In the genomic region with DNA sequence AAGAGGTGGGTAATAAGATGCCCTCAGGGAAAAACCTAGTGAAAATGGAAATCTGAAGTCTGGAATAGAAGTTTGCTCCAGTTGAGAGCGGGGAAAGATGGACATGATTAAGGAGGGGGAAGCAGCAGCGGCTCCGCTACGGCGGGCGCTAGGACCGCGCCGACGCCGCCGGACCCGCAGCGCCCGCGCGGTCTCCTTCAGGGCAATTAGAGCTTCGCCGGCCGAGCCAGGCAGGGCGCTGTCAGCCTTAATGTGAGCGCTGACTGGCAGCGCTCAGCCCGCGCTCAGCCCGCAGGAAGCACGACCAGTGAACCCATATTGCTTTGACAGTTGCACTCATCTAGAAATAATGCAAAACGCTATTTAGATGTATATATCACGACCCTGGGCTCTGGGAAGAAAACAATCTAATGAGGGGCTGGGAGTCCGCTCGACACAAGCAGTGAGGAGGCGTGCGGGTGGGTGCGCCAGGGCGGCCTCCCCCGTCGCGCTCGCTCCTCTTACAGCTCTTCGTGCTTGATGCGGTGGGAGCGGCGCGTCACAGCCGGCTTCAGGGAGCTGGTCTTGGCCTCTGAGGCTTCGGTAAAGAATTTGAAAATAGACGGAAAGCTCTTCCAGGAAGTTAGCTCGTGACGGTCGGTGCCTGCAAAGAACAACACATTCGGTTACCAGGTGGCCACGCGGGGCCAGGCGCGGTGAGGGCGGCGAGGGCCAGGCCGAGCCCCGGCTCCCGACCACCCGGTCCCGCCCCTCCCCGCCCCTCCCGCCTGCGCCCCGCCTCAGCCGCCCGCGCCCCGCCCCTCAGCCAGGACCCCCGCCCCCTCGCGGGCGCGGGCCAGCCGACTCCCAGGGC, we compare ENCODE assay signal across 8 cellular contexts. TPM values are rescaled to one million over a fixed set of nuclear protein-coding genes. Genes with fewer than 3 reads are reported as not detected.
DNase-seq lines count a peak whose midpoint lies in the region; ATAC-seq and TF ChIP-seq lines count a peak whose summit lies in the region.

No MANE protein-coding gene starts in this region.

- H3K9ac ChIP-seq in PC-3 (ENCODE audit: low read length) (peak overlapping the region; percentile 64), neural cell (ENCODE audit: low read length) (peak overlapping the region; percentile 59)

- H3K9me3 ChIP-seq in PC-3 (ENCODE audit: low read length), result no peaks in the 10 kb centered on the region
- H3K9me3 ChIP-seq in neural cell (ENCODE audit: low read length), result no peaks in the 10 kb centered on the region
- H3K9me3 ChIP-seq in upper lobe of right lung, result no peaks in the 10 kb centered on the region

- peak overlapping the region; percentile 98 for H3K4me2 ChIP-seq in PC-3 (ENCODE audit: low read length)
- peak overlapping the region; percentile 60 for H3K4me2 ChIP-seq in neural cell (ENCODE audit: low read length)

- H3K9me2 ChIP-seq in PC-3 (replicated peaks; ENCODE audit: low read length), result no peaks in the 10 kb centered on the region
- H3K9me2 ChIP-seq in neural cell (ENCODE audit: insufficient read depth, low read length), result no peaks in the 10 kb centered on the region

- H3K4me1 ChIP-seq in PC-3 (ENCODE audit: insufficient read depth, low read length) (peaks cover 11% of the 10 kb centered on the region; the same call in 1 of the 2 replicates), upper lobe of right lung (no peaks in the 10 kb centered on the region)

- TF ChIP-seq CTCF in PC-3 (conservative IDR thresholded peaks at IDR 0.05; ENCODE audit: low read depth, low read length), result peak; percentile 22; the same call in 1 of the 2 replicates
- TF ChIP-seq CTCF in foreskin fibroblast (IDR thresholded peaks at IDR 0.05; ENCODE audit: low read depth, low read length), result no peak
- TF ChIP-seq CTCF in neural cell (IDR thresholded peaks at IDR 0.05; ENCODE audit: poor library complexity, severe bottlenecking), result peak; percentile 33
- peak; percentile 30 for TF ChIP-seq CTCF in upper lobe of right lung (IDR thresholded peaks at IDR 0.05)

- DNase-seq in Daoy (ENCODE audit: low read depth), result peak; percentile 87
- DNase-seq in HuH-7 (ENCODE audit: low spot score), result peak; percentile 80
- peak; percentile 80 for DNase-seq in PC-3
- DNase-seq in activated gamma-delta T cell (lab: John Stamatoyannopoulos, UW), result peak; percentile 53
- peak; percentile 61 to 86 for DNase-seq in foreskin fibroblast
- DNase-seq in upper lobe of right lung, result peak; percentile 87

- H3K27ac ChIP-seq in PC-3 (ENCODE audit: low read length) (peak overlapping the region; percentile 28; the same call in 1 of the 2 replicates), neural cell (ENCODE audit: low read length) (peak overlapping the region; percentile 78), upper lobe of right lung (peak overlapping the region; percentile 71)

- peak; percentile 44 for TF ChIP-seq RAD21 in neural cell (conservative IDR thresholded peaks at IDR 0.05)

- no peaks in the 10 kb centered on the region for H3K36me3 ChIP-seq in PC-3 (ENCODE audit: low read depth, low read length)
- no peaks in the 10 kb centered on the region for H3K36me3 ChIP-seq in neural cell (ENCODE audit: insufficient read depth, low read length)
- no peaks in the 10 kb centered on the region for H3K36me3 ChIP-seq in upper lobe of right lung

- H3K4me3 ChIP-seq in PC-3 (ENCODE audit: low read length) (peak overlapping the region; percentile 84), foreskin fibroblast (ENCODE audit: low read depth in 1 of 2, low read length in 2 of 2) (peak overlapping the region; percentile 77 to 78), neural cell (ENCODE audit: low read length) (peak overlapping the region; percentile 69), upper lobe of right lung (peak overlapping the region; percentile 66)

- ATAC-seq in GM21723 (IDR thresholded peaks at IDR 0.05; ENCODE audit: unreplicated experiment), result peak; percentile 99
- ATAC-seq in PC-3, result peak; percentile 90
- ATAC-seq in upper lobe of right lung, result peak; percentile 95

- BruUV-seq in PC-3 (replicated peaks; lab: Mats Ljungman, UMichigan), result no TSS peak

- POLR2A ChIA-PET in PC-3 (lab: Charles Lee; ENCODE audit: unreplicated experiment), result interaction anchor here (0.6 kb wide), 3 partner anchors 15 to 192 kb away, joined by 3 to 6 read pairs (median 5); no protein-coding TSS in a partner anchor

- H3K79me2 ChIP-seq in PC-3 (ENCODE audit: low read length) (no peaks in the 10 kb centered on the region), neural cell (replicated peaks; ENCODE audit: insufficient read depth, low read length) (no peaks in the 10 kb centered on the region)

- H3K27me3 ChIP-seq in PC-3 (ENCODE audit: low read length) (no peaks in the 10 kb centered on the region), neural cell (ENCODE audit: insufficient read depth, low read depth, low read length) (peaks cover 52% of the 10 kb centered on the region), upper lobe of right lung (peaks cover under 1% of the 10 kb centered on the region)

- no peaks in the 10 kb centered on the region for H4K20me1 ChIP-seq in PC-3 (ENCODE audit: low read length)
- no peaks in the 10 kb centered on the region for H4K20me1 ChIP-seq in neural cell (ENCODE audit: insufficient read depth)

- intact Hi-C loops in PC-3 (cut with micrococcal nuclease), result loop anchor here (2.0 to 5.0 kb wide), 2 partner anchors 57 to 168 kb away; no protein-coding TSS in a partner anchor
- intact Hi-C loops in upper lobe of right lung (cut with DNase I), result no loop called here

- H2AFZ ChIP-seq in PC-3 (ENCODE audit: low read length) (peak overlapping the region; percentile 98), neural cell (ENCODE audit: low read depth, low read length) (no peak overlapping the region)

- CTCF ChIA-PET in PC-3 (lab: Charles Lee), result interaction anchor here (0.5 to 1.6 kb wide), 7 partner anchors 13 to 1746 kb away, joined by 3 to 8 read pairs (median 3); no protein-coding TSS in a partner anchor

- no peaks in the 10 kb centered on the region for H3F3A ChIP-seq in PC-3 (ENCODE audit: low read length, unreplicated experiment)
- peaks cover 3% of the 10 kb centered on the region for H3F3A ChIP-seq in neural cell (ENCODE audit: insufficient read depth, low read length, poor library complexity, severe bottlenecking)

- peak; percentile 54 for TF ChIP-seq EP300 in neural cell (conservative IDR thresholded peaks at IDR 0.05; ENCODE audit: poor library complexity, severe bottlenecking)

TF ChIP-seq in neural cell, 6 proteins besides CTCF, POLR2A, EP300 and RAD21:
- peak; percentile 46 for TF ChIP-seq TAF1 (IDR thresholded peaks at IDR 0.05; ENCODE audit: low read depth)
- peak; percentile 30 for TF ChIP-seq MXI1 (conservative IDR thresholded peaks at IDR 0.05; ENCODE audit: poor library complexity, severe bottlenecking)
- no peak for TF ChIP-seq EZH2 (IDR thresholded peaks at IDR 0.05; ENCODE audit: borderline replicate concordance, insufficient read depth, low read length, poor library complexity, severe bottlenecking)
- peak; percentile 61 for TF ChIP-seq POLR2AphosphoS5 (IDR thresholded peaks at IDR 0.05)
- TF ChIP-seq, protein P1, sequence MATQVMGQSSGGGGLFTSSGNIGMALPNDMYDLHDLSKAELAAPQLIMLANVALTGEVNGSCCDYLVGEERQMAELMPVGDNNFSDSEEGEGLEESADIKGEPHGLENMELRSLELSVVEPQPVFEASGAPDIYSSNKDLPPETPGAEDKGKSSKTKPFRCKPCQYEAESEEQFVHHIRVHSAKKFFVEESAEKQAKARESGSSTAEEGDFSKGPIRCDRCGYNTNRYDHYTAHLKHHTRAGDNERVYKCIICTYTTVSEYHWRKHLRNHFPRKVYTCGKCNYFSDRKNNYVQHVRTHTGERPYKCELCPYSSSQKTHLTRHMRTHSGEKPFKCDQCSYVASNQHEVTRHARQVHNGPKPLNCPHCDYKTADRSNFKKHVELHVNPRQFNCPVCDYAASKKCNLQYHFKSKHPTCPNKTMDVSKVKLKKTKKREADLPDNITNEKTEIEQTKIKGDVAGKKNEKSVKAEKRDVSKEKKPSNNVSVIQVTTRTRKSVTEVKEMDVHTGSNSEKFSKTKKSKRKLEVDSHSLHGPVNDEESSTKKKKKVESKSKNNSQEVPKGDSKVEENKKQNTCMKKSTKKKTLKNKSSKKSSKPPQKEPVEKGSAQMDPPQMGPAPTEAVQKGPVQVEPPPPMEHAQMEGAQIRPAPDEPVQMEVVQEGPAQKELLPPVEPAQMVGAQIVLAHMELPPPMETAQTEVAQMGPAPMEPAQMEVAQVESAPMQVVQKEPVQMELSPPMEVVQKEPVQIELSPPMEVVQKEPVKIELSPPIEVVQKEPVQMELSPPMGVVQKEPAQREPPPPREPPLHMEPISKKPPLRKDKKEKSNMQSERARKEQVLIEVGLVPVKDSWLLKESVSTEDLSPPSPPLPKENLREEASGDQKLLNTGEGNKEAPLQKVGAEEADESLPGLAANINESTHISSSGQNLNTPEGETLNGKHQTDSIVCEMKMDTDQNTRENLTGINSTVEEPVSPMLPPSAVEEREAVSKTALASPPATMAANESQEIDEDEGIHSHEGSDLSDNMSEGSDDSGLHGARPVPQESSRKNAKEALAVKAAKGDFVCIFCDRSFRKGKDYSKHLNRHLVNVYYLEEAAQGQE (IDR thresholded peaks at IDR 0.05; ENCODE audit: borderline replicate concordance), result no peak
- TF ChIP-seq SMC3 (conservative IDR thresholded peaks at IDR 0.05; ENCODE audit: poor library complexity), result peak; percentile 52
TF ChIP-seq in neural cell: peak in this region for 4.

RNA-seq across cellular contexts. Expression of a gene that starts 37.7 kb away (rescaled TPM):
- 7.3 and 10.0 TPM in 2 replicates for total RNA-seq in Daoy (2014; rRNA removed; shearing (Covaris generic))
- total RNA-seq in PC-3 (2014; rRNA removed), result 88.4 and 118 TPM in 2 replicates
- polyA plus RNA-seq in neural cell, result 2.1 and 2.3 TPM in 2 replicates
- 1.7 and 1.9 TPM in 2 replicates for polyA minus RNA-seq in neural cell
- total RNA-seq in upper lobe of right lung, result 83.2 TPM

RNA-seq across cellular contexts. Expression of a gene that starts 39.7 kb away (rescaled TPM):
- 6.1 and 10.5 TPM in 2 replicates for total RNA-seq in Daoy (2014; rRNA removed; shearing (Covaris generic))
- total RNA-seq in PC-3 (2014; rRNA removed), result 24.1 and 28.8 TPM in 2 replicates
- polyA plus RNA-seq in neural cell, result 0.24 and 0.42 TPM in 2 replicates
- 0.97 and 2.0 TPM in 2 replicates for polyA minus RNA-seq in neural cell
- 16.2 TPM for total RNA-seq in upper lobe of right lung

Comparison
In these comparisons a context has a peak if more than half of its experiments do, and no peak if none do; other contexts are left out.
1. Peak in every context shown above with its lines: DNase-seq, ATAC-seq, H3K4me3 ChIP-seq and H3K27ac ChIP-seq.
2. H3K27ac ChIP-seq: peak in every context shown above with its lines; median percentile 78 in neural cell; 71 in upper lobe of right lung; 28 in PC-3.